In the genomic region with DNA sequence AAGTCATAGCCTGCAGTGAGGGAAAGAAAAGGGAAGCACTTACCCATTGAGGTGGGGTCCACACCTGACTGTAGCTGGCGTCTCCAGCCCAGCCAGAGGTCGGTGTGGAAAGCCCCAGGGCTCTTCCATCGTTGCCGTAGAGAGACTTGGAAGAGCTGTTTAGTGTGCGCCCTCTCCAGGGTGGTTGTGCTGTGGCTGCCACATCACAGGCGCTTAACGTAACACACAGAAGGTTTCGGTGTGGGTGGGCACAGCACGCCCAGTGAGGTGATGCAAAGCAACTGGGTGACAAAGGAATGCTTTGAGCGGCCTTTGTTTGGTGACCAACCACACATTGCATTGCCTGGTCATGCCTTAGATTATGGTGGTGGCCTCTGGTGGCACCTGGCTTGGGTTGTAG, we compare ENCODE assay signal across 10 cellular contexts.
"Had no signal": no experiment of that assay in that cellular context is flagged by ENCODE, and none has a peak within 500 bp of the region (broad histone marks: within the 10 kb centered on the region; RNA-seq: fewer than 3 reads in every experiment).

No MANE protein-coding gene starts in this region.

- ATAC-seq: foreskin keratinocyte, heart right ventricle, left lung had no signal

- H3K9me3 ChIP-seq: left lung, transverse colon had no signal

- H3K4me3 ChIP-seq: heart right ventricle, left lung, transverse colon had no signal

- H3K27ac Mint-ChIP-seq: activated CD4-positive, alpha-beta memory T cell treated with anti-CD3 and anti-CD28 coated beads for 36 hours; activated naive CD4-positive, alpha-beta T cell treated with anti-CD3 and anti-CD28 coated beads, Interleukin-2, amount 50 U/mL, for 24 hours; nephron had no signal

- H3K27me3 Mint-ChIP-seq: activated CD4-positive, alpha-beta memory T cell treated with anti-CD3 and anti-CD28 coated beads for 36 hours; activated naive CD4-positive, alpha-beta T cell treated with anti-CD3 and anti-CD28 coated beads, Interleukin-2, amount 50 U/mL, for 24 hours had no signal

- H3K27me3 ChIP-seq: foreskin keratinocyte, heart right ventricle, left lung, transverse colon had no signal

- DNase-seq: activated CD4-positive, alpha-beta memory T cell treated with anti-CD3 and anti-CD28 coated beads for 36 hours; foreskin keratinocyte; heart right ventricle; left lung; mesenchymal stem cell; substantia nigra; T-helper 9 cell; transverse colon had no signal

- H3K4me3 Mint-ChIP-seq: activated CD4-positive, alpha-beta memory T cell treated with anti-CD3 and anti-CD28 coated beads for 36 hours; activated naive CD4-positive, alpha-beta T cell treated with anti-CD3 and anti-CD28 coated beads, Interleukin-2, amount 50 U/mL, for 24 hours; nephron had no signal

- H3K9me3 Mint-ChIP-seq: activated CD4-positive, alpha-beta memory T cell treated with anti-CD3 and anti-CD28 coated beads for 36 hours had no signal

- H3K27ac ChIP-seq: foreskin keratinocyte, heart right ventricle, left lung, transverse colon had no signal

- H3K4me1 ChIP-seq: foreskin keratinocyte, left lung, transverse colon had no signal
